In the genomic region with DNA sequence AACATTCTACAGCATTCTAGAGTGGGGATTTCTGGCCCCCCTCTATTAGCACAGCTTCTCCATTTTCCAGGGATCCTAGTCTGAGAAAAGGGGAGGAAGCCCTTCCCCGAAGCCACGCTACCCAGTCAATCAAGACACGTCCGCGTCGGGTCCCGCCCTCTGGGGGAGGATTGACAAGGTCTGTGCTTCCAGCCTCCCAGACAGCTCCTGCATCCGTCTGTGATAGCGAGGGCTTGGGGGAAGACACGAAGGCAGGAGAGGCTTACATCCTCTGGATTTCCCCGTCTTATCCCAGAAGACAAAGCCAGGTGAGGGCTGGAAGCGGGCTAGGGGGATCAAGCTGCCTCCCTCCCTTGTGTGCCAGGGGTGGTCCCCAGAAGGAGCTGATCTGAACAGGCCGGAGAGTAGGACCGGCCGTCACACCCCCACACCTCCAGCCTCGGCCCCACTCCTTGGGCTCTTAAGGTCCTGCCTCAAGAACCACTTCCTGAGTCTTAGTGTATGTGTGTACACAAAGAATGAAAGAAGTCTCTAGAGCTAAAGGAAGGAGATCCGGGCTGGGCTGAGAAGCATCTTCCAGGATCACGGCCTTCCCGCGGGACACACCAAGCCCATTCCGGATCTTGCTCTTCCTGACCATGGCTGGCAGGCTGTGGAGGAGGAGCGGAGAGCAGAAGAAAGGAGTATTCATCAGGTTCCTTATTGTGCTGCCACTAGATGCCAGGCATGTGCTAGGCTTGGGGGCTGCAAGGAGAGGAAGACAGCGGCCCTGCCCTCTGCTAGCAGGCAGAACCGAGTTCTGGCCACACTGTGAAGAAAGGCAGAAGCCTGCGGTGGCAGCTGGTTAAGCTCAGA, we compare ENCODE assay signal across 8 cellular contexts. TPM values are rescaled to one million over a fixed set of nuclear protein-coding genes. Genes with fewer than 3 reads are reported as not detected.
DNase-seq lines count a peak whose midpoint lies in the region; ATAC-seq and TF ChIP-seq lines count a peak whose summit lies in the region.

No MANE protein-coding gene starts in this region.

- peak; percentile 47 for ATAC-seq in GM21367 (IDR thresholded peaks at IDR 0.05; ENCODE audit: unreplicated experiment)
- peak; percentile 70 to 71 for ATAC-seq in activated T-cell treated with anti-CD3 and anti-CD28 coated beads, Interleukin-2, amount 50 U/mL, for 4 hours

- 0% methylated on average over 19 of the region's 25 CpGs for whole genome bisulfite sequencing in esophagus muscularis mucosa

- H3K9me3 ChIP-seq in esophagus muscularis mucosa = no peaks in the 10 kb centered on the region
- H3K9me3 ChIP-seq in mucosa of stomach (ENCODE audit: control insufficient read depth, low read length) = no peaks in the 10 kb centered on the region
- no peaks in the 10 kb centered on the region for H3K9me3 ChIP-seq in stomach smooth muscle (ENCODE audit: control insufficient read depth in 2 of 2, low read length in 2 of 2)

- H3K27me3 ChIP-seq in esophagus muscularis mucosa = no peaks in the 10 kb centered on the region
- H3K27me3 ChIP-seq in mucosa of stomach (ENCODE audit: control insufficient read depth, insufficient read depth, low read length) = no peaks in the 10 kb centered on the region
- H3K27me3 ChIP-seq in stomach smooth muscle (ENCODE audit: control insufficient read depth in 1 of 2, insufficient read depth in 2 of 2, low read length in 2 of 2) = no peaks in the 10 kb centered on the region

- peaks cover 37% of the 10 kb centered on the region for H3K4me1 Mint-ChIP-seq in activated T-cell treated with anti-CD3 and anti-CD28 coated beads, Interleukin-2, amount 50 U/mL, for 4 hours (ENCODE audit: low read depth)

- TF ChIP-seq EP300 in esophagus muscularis mucosa (IDR thresholded peaks at IDR 0.05) = peak; percentile 38

- no peaks in the 10 kb centered on the region for H3K9me3 Mint-ChIP-seq in activated T-cell treated with anti-CD3 and anti-CD28 coated beads, Interleukin-2, amount 50 U/mL, for 4 hours

- peak overlapping the region; percentile 89 to 100 (median 98) for H3K27ac ChIP-seq in esophagus muscularis mucosa (replicated peaks in 1 of 4)
- peak overlapping the region; percentile 100 for H3K27ac ChIP-seq in stomach smooth muscle (ENCODE audit: low read length)

- intact Hi-C loops in esophagus muscularis mucosa (cut with DNase I) = no loop called here

- H3K36me3 Mint-ChIP-seq in activated T-cell treated with anti-CD3 and anti-CD28 coated beads, Interleukin-2, amount 50 U/mL, for 4 hours (ENCODE audit: insufficient read depth) = peaks cover 3% of the 10 kb centered on the region

- DNase-seq in DMS114 treated with DMSO at 0.1 percent for 48 hours (lab: John Stamatoyannopoulos, UW; ENCODE audit: unreplicated experiment) (peak; percentile 79), HT-29 (ENCODE audit: low spot score) (peak; percentile 87), NOMO-1 treated with dmso at 0.1 percent for 144 hours (lab: John Stamatoyannopoulos, UW; ENCODE audit: unreplicated experiment) (peak; percentile 54), esophagus muscularis mucosa (ENCODE audit: extremely low spot score) (peak; percentile 98)
- DNase-seq in activated T-cell treated with anti-CD3 and anti-CD28 coated beads, Interleukin-2, amount 50 U/mL, for 4 hours = peak; percentile 53

- peak in 1 of 3 experiments; percentile 8 for TF ChIP-seq CTCF in esophagus muscularis mucosa (IDR thresholded peaks at IDR 0.05)

- no peak for TF ChIP-seq POLR2A in esophagus muscularis mucosa (IDR thresholded peaks at IDR 0.05; ENCODE audit: low read depth)

- no peaks in the 10 kb centered on the region for H3K27me3 Mint-ChIP-seq in activated T-cell treated with anti-CD3 and anti-CD28 coated beads, Interleukin-2, amount 50 U/mL, for 4 hours (ENCODE audit: low read depth)

- H3K4me3 Mint-ChIP-seq in activated T-cell treated with anti-CD3 and anti-CD28 coated beads, Interleukin-2, amount 50 U/mL, for 4 hours = peak overlapping the region; percentile 88

- H3K36me3 ChIP-seq in esophagus muscularis mucosa = peaks cover 15 to 27% (median 23%) of the 10 kb centered on the region in 4 donors
- peaks cover 22% of the 10 kb centered on the region for H3K36me3 ChIP-seq in mucosa of stomach (ENCODE audit: control insufficient read depth, insufficient read depth, low read length)
- peaks cover 21 to 22% of the 10 kb centered on the region in 2 donors for H3K36me3 ChIP-seq in stomach smooth muscle (ENCODE audit: control insufficient read depth in 2 of 2, insufficient read depth in 2 of 2, low read length in 2 of 2)

- peaks cover 38 to 62% (median 56%) of the 10 kb centered on the region in 4 donors for H3K4me1 ChIP-seq in esophagus muscularis mucosa
- H3K4me1 ChIP-seq in mucosa of stomach (ENCODE audit: control insufficient read depth, insufficient read depth, low read length) = peaks cover 47% of the 10 kb centered on the region
- peaks cover 59% of the 10 kb centered on the region for H3K4me1 ChIP-seq in stomach smooth muscle (ENCODE audit: control insufficient read depth, insufficient read depth, low read length)

- H3K9ac ChIP-seq in mucosa of stomach (ENCODE audit: low read length) (peak overlapping the region; percentile 97), stomach smooth muscle (ENCODE audit: low read length in 2 of 2) (peak overlapping the region; percentile 90 to 92)

- H3K4me3 ChIP-seq in esophagus muscularis mucosa = peak overlapping the region; percentile 73 to 98 (median 81)
- peak overlapping the region; percentile 99 for H3K4me3 ChIP-seq in mucosa of stomach (ENCODE audit: low read length)
- H3K4me3 ChIP-seq in stomach smooth muscle (ENCODE audit: low read length in 2 of 2) = peak overlapping the region; percentile 84 to 89

RNA-seq across cellular contexts. Expression of a gene that starts 1.0 kb away (rescaled TPM):
- total RNA-seq in HT-29 (2014; rRNA removed; shearing (Covaris generic)) = 867 and 895 TPM in 2 replicates
- total RNA-seq in activated T-cell treated with anti-CD3 and anti-CD28 coated beads, Interleukin-2, amount 50 U/mL, for 4 hours = 100 to 1,000 TPM; 158 to 177 (median 177) TPM
- total RNA-seq in esophagus muscularis mucosa = 1,000 to 10,000 TPM in 1 of 4 donors, 100 to 1,000 TPM in 3; 742 to 1,177 (median 845) TPM

RNA-seq across cellular contexts. Expression of a gene that starts 9.6 kb away (rescaled TPM):
- total RNA-seq in HT-29 (2014; rRNA removed; shearing (Covaris generic)) = 5.3 and 5.7 TPM in 2 replicates
- 1 to 10 TPM; 3.9 to 7.4 (median 5.1) TPM for total RNA-seq in activated T-cell treated with anti-CD3 and anti-CD28 coated beads, Interleukin-2, amount 50 U/mL, for 4 hours
- 10 to 100 TPM; 13.8 to 23.0 (median 17.2) TPM for total RNA-seq in esophagus muscularis mucosa

RNA-seq across cellular contexts. Expression of a gene that starts 13.1 kb away (rescaled TPM):
- total RNA-seq in HT-29 (2014; rRNA removed; shearing (Covaris generic)) = 2.0 and 3.8 TPM in 2 replicates
- 10 to 100 TPM; 12.3 to 15.5 (median 14.5) TPM for total RNA-seq in activated T-cell treated with anti-CD3 and anti-CD28 coated beads, Interleukin-2, amount 50 U/mL, for 4 hours
- 1 to 10 TPM; 1.7 to 9.0 (median 4.9) TPM for total RNA-seq in esophagus muscularis mucosa

RNA-seq across cellular contexts. Expression of a gene that starts 14.0 kb away (rescaled TPM):
- 165 and 169 TPM in 2 replicates for total RNA-seq in HT-29 (2014; rRNA removed; shearing (Covaris generic))
- 10 to 100 TPM; 60.7 to 65.7 (median 61.7) TPM for total RNA-seq in activated T-cell treated with anti-CD3 and anti-CD28 coated beads, Interleukin-2, amount 50 U/mL, for 4 hours
- total RNA-seq in esophagus muscularis mucosa = 100 to 1,000 TPM; 159 to 253 (median 196) TPM

RNA-seq across cellular contexts. Expression of a gene that starts 22.1 kb away (rescaled TPM):
- total RNA-seq in HT-29 (2014; rRNA removed; shearing (Covaris generic)) = 4.6 and 4.7 TPM in 2 replicates
- 1 to 10 TPM in 2 of 3 donors, under 1 TPM in 1; 0.91 to 1.4 (median 1.3) TPM for total RNA-seq in activated T-cell treated with anti-CD3 and anti-CD28 coated beads, Interleukin-2, amount 50 U/mL, for 4 hours
- 100 to 1,000 TPM; 155 to 245 (median 218) TPM for total RNA-seq in esophagus muscularis mucosa

Comparison
In these comparisons a context has a peak if more than half of its experiments do, and no peak if none do; other contexts are left out.
1. Peak in every context shown above with its lines: DNase-seq, ATAC-seq, H3K4me3 ChIP-seq and H3K27ac ChIP-seq.